In genomic region chr5:145450286-145450969, GRCh38 we compare ENCODE assay signal across 22 cellular contexts.
DNase-seq lines count a peak whose midpoint lies in the region; ATAC-seq, FAIRE-seq and TF ChIP-seq lines count a peak whose summit lies in the region.
"Had no signal": no experiment of that assay in that cellular context is flagged by ENCODE, and none has a peak within 500 bp of the region (broad histone marks: within the 10 kb centered on the region; RNA-seq: fewer than 3 reads in every experiment).

No MANE protein-coding gene starts in this region.

- no peaks in the 10 kb centered on the region for H4K20me1 ChIP-seq in astrocyte (ENCODE audit: insufficient read depth, low read length)
- H4K20me1 ChIP-seq: BLaER1 had no signal

- no peak overlapping the region for H3K4me3 Mint-ChIP-seq in astrocyte (ENCODE audit: unreplicated experiment)
- H3K4me3 Mint-ChIP-seq in T-cell, result no peak overlapping the region
- H3K4me3 Mint-ChIP-seq in HFFc6, result no peak overlapping the region
- H3K4me3 Mint-ChIP-seq: CD4-positive, alpha-beta memory T cell had no signal

- no peaks in the 10 kb centered on the region for H3K27me3 Mint-ChIP-seq in astrocyte (ENCODE audit: low read depth, unreplicated experiment)
- H3K27me3 Mint-ChIP-seq in T-cell, result no peaks in the 10 kb centered on the region
- H3K27me3 Mint-ChIP-seq in HFFc6 (ENCODE audit: insufficient read depth), result no peaks in the 10 kb centered on the region; the same call in 1 of the 2 replicates
- H3K27me3 Mint-ChIP-seq: CD4-positive, alpha-beta memory T cell had no signal

- H3K4me1 Mint-ChIP-seq in astrocyte (ENCODE audit: low read depth, unreplicated experiment), result peaks cover 2% of the 10 kb centered on the region
- H3K4me1 Mint-ChIP-seq in T-cell, result no peaks in the 10 kb centered on the region
- no peaks in the 10 kb centered on the region; the same call in 1 of the 2 replicates for H3K4me1 Mint-ChIP-seq in HFFc6 (ENCODE audit: low read depth)
- H3K4me1 Mint-ChIP-seq: CD4-positive, alpha-beta memory T cell had no signal

- no peak overlapping the region for H3K27ac Mint-ChIP-seq in astrocyte (ENCODE audit: unreplicated experiment)
- H3K27ac Mint-ChIP-seq in T-cell, result no peak overlapping the region
- H3K27ac Mint-ChIP-seq in HFFc6, result no peak overlapping the region
- H3K27ac Mint-ChIP-seq: CD4-positive, alpha-beta memory T cell had no signal

- no peaks in the 10 kb centered on the region for H3K9me3 ChIP-seq in astrocyte (ENCODE audit: insufficient read depth, low read depth, low read length)
- H3K9me3 ChIP-seq: A549, BLaER1 had no signal

- no peak for FAIRE-seq in astrocyte (lab: Jason Lieb, UNC)
- FAIRE-seq: A549, RCC 7860 had no signal

- no peak overlapping the region for H3K4me3 ChIP-seq in astrocyte (ENCODE audit: insufficient read depth, low read depth, low read length)
- H3K4me3 ChIP-seq in H7 (ENCODE audit: insufficient read depth, low read depth, low read length), result no peak overlapping the region
- H3K4me3 ChIP-seq: A549, BLaER1 had no signal

- no peaks in the 10 kb centered on the region for H3K36me3 Mint-ChIP-seq in astrocyte (ENCODE audit: low read depth, unreplicated experiment)
- no peaks in the 10 kb centered on the region for H3K36me3 Mint-ChIP-seq in T-cell
- peaks cover 12% of the 10 kb centered on the region for H3K36me3 Mint-ChIP-seq in HFFc6 (ENCODE audit: low read depth)
- H3K36me3 Mint-ChIP-seq: CD4-positive, alpha-beta memory T cell had no signal

- H3K9me3 Mint-ChIP-seq in astrocyte (ENCODE audit: unreplicated experiment) (peaks cover 2% of the 10 kb centered on the region), T-cell (peaks cover 0 to 8% (median 2%) of the 10 kb centered on the region in 3 donors), HFFc6 (peaks cover 10% of the 10 kb centered on the region; the same call in 1 of the 2 replicates)

- DNase-seq in ELR (ENCODE audit: low read depth), result peak; percentile 6
- peak; percentile 10 for DNase-seq in astrocyte (ENCODE audit: low read depth)
- DNase-seq in fibroblast of gingiva (ENCODE audit: low read depth), result peak; percentile 29
- peak; percentile 34 for DNase-seq in non-pigmented ciliary epithelial cell (ENCODE audit: low read depth)
- DNase-seq in epidermal melanocyte (ENCODE audit: insufficient read length, low spot score), result no peak
- no peak for DNase-seq in H7
- DNase-seq in T-cell, result no peak
- DNase-seq in HFFc6, result no peak
- DNase-seq: CD4-positive, alpha-beta memory T cell; DMS153; GOT3; KBM-7; NCI-H1048; NCI-H1436 treated with DMSO at 0.1 percent for 48 hours; NCI-H2029 treated with DMSO at 0.1 percent for 48 hours; NCI-H2171; NCI-H446; NCI-H69 had no signal

- no peak for ATAC-seq in T-cell (replicated peaks in 1 of 4)
- ATAC-seq: A549, Right ventricle myocardium inferior had no signal

- no peak overlapping the region for H2AFZ ChIP-seq in astrocyte (ENCODE audit: low read depth, low read length)

- H3K4me2 ChIP-seq in astrocyte (ENCODE audit: low read length), result no peak overlapping the region
- H3K4me2 ChIP-seq: A549, BLaER1 had no signal

- no peak for TF ChIP-seq CTCF in astrocyte (IDR thresholded peaks at IDR 0.05; ENCODE audit: insufficient read depth, low read depth, low read length)
- TF ChIP-seq CTCF in HFFc6 (IDR thresholded peaks at IDR 0.05), result no peak

- CTCF ChIA-PET in T-cell (lab: Charles Lee), result no interaction called here

- no peaks in the 10 kb centered on the region for H3K79me2 ChIP-seq in astrocyte (ENCODE audit: insufficient read depth, low read length)

- H3K27me3 ChIP-seq in astrocyte (ENCODE audit: insufficient read depth, low read length) (peaks cover 4% of the 10 kb centered on the region), H7 (ENCODE audit: control insufficient read depth, insufficient read depth, low read length) (no peaks in the 10 kb centered on the region)
- H3K27me3 ChIP-seq: BLaER1 had no signal

- no peak overlapping the region for H3K9ac ChIP-seq in astrocyte (ENCODE audit: low read length)
- H3K9ac ChIP-seq: BLaER1 had no signal

- POLR2A ChIA-PET in T-cell (lab: Charles Lee), result no interaction called here

- no peaks in the 10 kb centered on the region for H3K4me1 ChIP-seq in astrocyte (ENCODE audit: insufficient read depth, low read length)
- H3K4me1 ChIP-seq: A549, BLaER1 had no signal

- H3K27ac ChIP-seq in astrocyte (ENCODE audit: low read depth, low read length), result no peak overlapping the region
- H3K27ac ChIP-seq: A549, BLaER1 had no signal

- H3K36me3 ChIP-seq in astrocyte (ENCODE audit: insufficient read depth, low read length) (no peaks in the 10 kb centered on the region), H7 (replicated peaks; ENCODE audit: control insufficient read depth, insufficient read depth, low read length) (no peaks in the 10 kb centered on the region)
- H3K36me3 ChIP-seq: BLaER1 had no signal

Comparison
In these comparisons a context has a peak if more than half of its experiments do, and no peak if none do; other contexts are left out.
1. DNase-seq: peak in ELR (single experiment), astrocyte (single experiment), fibroblast of gingiva (single experiment) and non-pigmented ciliary epithelial cell (single experiment); none in epidermal melanocyte (single experiment), H7 (single experiment), T-cell (0 of 34) and HFFc6 (single experiment).